ENCODE assay signal across 20 cellular contexts in the genomic region with DNA sequence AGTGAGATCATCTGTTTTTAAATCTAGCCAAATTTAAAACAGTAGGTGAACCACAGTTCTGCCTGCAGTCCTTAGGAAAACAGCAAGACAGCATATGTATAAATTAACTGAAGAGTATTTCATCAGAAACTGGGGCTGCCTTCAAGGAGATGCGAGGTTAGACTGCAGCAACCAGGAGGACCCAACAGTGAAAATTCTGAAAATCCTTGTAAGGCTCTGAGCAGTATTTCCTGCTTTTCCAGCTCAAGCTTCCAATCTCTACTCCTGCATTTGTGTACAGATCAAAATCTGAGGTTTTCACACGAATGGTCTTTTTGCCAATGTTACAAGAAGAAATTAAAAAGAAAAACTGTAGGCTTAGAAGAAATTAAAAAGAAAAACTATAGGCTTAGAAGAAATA. TPM values are rescaled to one million over a fixed set of nuclear protein-coding genes. Genes with fewer than 3 reads are reported as not detected.
"Had no signal": no experiment of that assay in that cellular context is flagged by ENCODE, and none has a peak within 500 bp of the region (broad histone marks: within the 10 kb centered on the region; RNA-seq: fewer than 3 reads in every experiment).

No MANE protein-coding gene starts in this region.

- H3K36me3 ChIP-seq: cardiac muscle cell, heart left ventricle, left ventricle myocardium inferior, spleen, thoracic aorta, upper lobe of right lung had no signal

- H3K4me3 ChIP-seq: cardiac muscle cell, heart left ventricle, left ventricle myocardium inferior, spleen, thoracic aorta, upper lobe of right lung had no signal

- H3K9me3 ChIP-seq: heart left ventricle, left ventricle myocardium inferior, spleen, thoracic aorta, upper lobe of right lung had no signal

- ATAC-seq: activated CD8-positive, alpha-beta memory T cell treated with anti-CD3 and anti-CD28 coated beads, Interleukin-2, amount 10 ng/mL, durations not matched to agents 7 days and 5 days; heart left ventricle; stimulated activated memory B cell treated with anti-CD40 and anti-IgM and Interleukin-4, amounts not matched to agents 10 μg/mL and 1 μg/mL and 100 μg/mL, for 72 hours; upper lobe of right lung had no signal

- FAIRE-seq: frontal cortex had no signal

- H3K4me1 ChIP-seq: left ventricle myocardium inferior, upper lobe of right lung had no signal

- H3K27me3 ChIP-seq: cardiac muscle cell, spleen, upper lobe of right lung had no signal

- H3K27ac ChIP-seq: cardiac muscle cell, heart left ventricle, left ventricle myocardium inferior, spleen, thoracic aorta, upper lobe of right lung had no signal

- DNase-seq: activated CD4-positive, alpha-beta memory T cell treated with anti-CD3 and anti-CD28 coated beads, Interleukin-2, amount 10 ng/mL, durations not matched to agents 7 days and 5 days; activated CD4-positive, alpha-beta T cell treated with anti-CD3 and anti-CD28 coated beads for 4 hours; activated CD8-positive, alpha-beta memory T cell treated with anti-CD3 and anti-CD28 coated beads, Interleukin-2, amount 10 ng/mL, durations not matched to agents 7 days and 5 days; activated naive CD8-positive, alpha-beta T cell treated with anti-CD3 and anti-CD28 coated beads for 36 hours; amygdala; dermis blood vessel endothelial cell; heart left ventricle; left ventricle myocardium inferior; mammary epithelial cell; retina; spleen; stimulated activated CD4-positive, alpha-beta T cell treated with anti-CD3 and anti-CD28 coated beads, Interleukin-4, amount 100 ng/mL, for 4 hours; upper lobe of right lung had no signal

RNA-seq across cellular contexts. Expression of a gene that starts 43.7 kb away (rescaled TPM):
- total RNA-seq: activated CD8-positive, alpha-beta memory T cell treated with anti-CD3 and anti-CD28 coated beads, Interleukin-2, amount 10 ng/mL, durations not matched to agents 7 days and 5 days; dermis blood vessel endothelial cell; heart left ventricle; left ventricle myocardium inferior; omental fat pad; posterior vena cava; thoracic aorta had no signal
- polyA plus RNA-seq: heart left ventricle, neural cell had no signal
